ENCODE assay signal across 9 cellular contexts in the genomic region with DNA sequence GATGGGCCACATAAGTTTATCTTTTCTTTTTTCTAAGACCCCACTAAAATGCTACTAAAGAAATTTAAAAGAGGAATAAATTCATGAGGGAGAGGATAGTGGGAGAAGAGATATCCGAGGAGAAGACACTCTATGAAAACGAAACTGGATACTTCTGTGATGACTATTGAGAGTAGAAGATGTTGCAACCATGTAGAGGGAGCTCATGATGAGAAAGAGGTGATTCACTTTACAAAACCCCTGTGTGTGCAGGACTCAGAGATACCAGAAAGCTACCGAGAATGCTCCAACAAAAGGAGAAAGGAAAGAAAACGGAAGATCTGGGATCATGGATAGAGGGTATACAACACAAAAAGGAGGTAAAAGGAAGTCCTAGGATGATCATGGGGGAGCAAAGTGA. TPM values are rescaled to one million over a fixed set of nuclear protein-coding genes. Genes with fewer than 3 reads are reported as not detected.
DNase-seq lines count a peak whose midpoint lies in the region; ATAC-seq and TF ChIP-seq lines count a peak whose summit lies in the region.
"Had no signal": no experiment of that assay in that cellular context is flagged by ENCODE, and none has a peak within 500 bp of the region (broad histone marks: within the 10 kb centered on the region; RNA-seq: fewer than 3 reads in every experiment).

No MANE protein-coding gene starts in this region.

- no peaks in the 10 kb centered on the region for H3K36me3 Mint-ChIP-seq in activated T-helper 17 cell treated with anti-CD3 and anti-CD28 coated beads, Interleukin-2, amount 50 U/mL, for 72 hours (ENCODE audit: low read depth)
- H3K36me3 Mint-ChIP-seq in endodermal cell (ENCODE audit: low read depth): no peaks in the 10 kb centered on the region

- H3K27ac Mint-ChIP-seq in activated T-helper 17 cell treated with anti-CD3 and anti-CD28 coated beads, Interleukin-2, amount 50 U/mL, for 72 hours: no peak overlapping the region
- H3K27ac Mint-ChIP-seq in endodermal cell: no peak overlapping the region

- H3K36me3 ChIP-seq in BJ (ENCODE audit: control insufficient read depth, insufficient read depth, low read length) (0 out of 2 replicates have a peak, but pooled peaks cover 1% of the 10 kb centered on the region), KMS-11 (ENCODE audit: insufficient read depth) (no peaks in the 10 kb centered on the region), liver (ENCODE audit: control insufficient read depth in 4 of 4, insufficient read depth in 3 of 4, low read depth in 1 of 4, low read length in 3 of 4) (no peaks in the 10 kb centered on the region), endodermal cell (ENCODE audit: control insufficient read depth, insufficient read depth, low read length) (no peaks in the 10 kb centered on the region)

- no peaks in the 10 kb centered on the region for H3K79me2 ChIP-seq in KMS-11 (ENCODE audit: insufficient read depth, low read depth)

- H3K4me3 Mint-ChIP-seq in activated T-helper 17 cell treated with anti-CD3 and anti-CD28 coated beads, Interleukin-2, amount 50 U/mL, for 72 hours: no peak overlapping the region
- no peak overlapping the region for H3K4me3 Mint-ChIP-seq in endodermal cell

- peak overlapping the region; percentile 17; the same call in 1 of the 2 replicates for H2AFZ ChIP-seq in KMS-11 (ENCODE audit: low read depth)

- peak; percentile 20 to 40 for TF ChIP-seq RAD21 in liver (IDR thresholded peaks at IDR 0.05)

- no peaks in the 10 kb centered on the region for H3K27me3 ChIP-seq in BJ (ENCODE audit: control insufficient read depth, insufficient read depth, low read length)
- H3K27me3 ChIP-seq in KMS-11 (ENCODE audit: insufficient read depth, low read depth): no peaks in the 10 kb centered on the region
- no peaks in the 10 kb centered on the region for H3K27me3 ChIP-seq in liver (ENCODE audit: control insufficient read depth in 4 of 4, insufficient read depth in 4 of 4, low read length in 3 of 4)
- H3K27me3 ChIP-seq in endodermal cell (ENCODE audit: control insufficient read depth, insufficient read depth, low read length, poor library complexity, severe bottlenecking): no peaks in the 10 kb centered on the region

- peak overlapping the region; percentile 79 for H3K4me2 ChIP-seq in KMS-11

- CTCF ChIA-PET in BJ (lab: Yijun Ruan, JAX): interaction anchor here (0.9 to 1.7 kb wide), 5 partner anchors 28 to 182 kb away, joined by 3 to 4 read pairs (median 3); no protein-coding TSS in a partner anchor

- ATAC-seq in activated T-helper 17 cell treated with anti-CD3 and anti-CD28 coated beads, Interleukin-2, amount 50 U/mL, for 72 hours (replicated peaks): peak; percentile 35
- no peak for ATAC-seq in HG03571 (IDR thresholded peaks at IDR 0.05; ENCODE audit: unreplicated experiment)

- H3K27me3 Mint-ChIP-seq in activated T-helper 17 cell treated with anti-CD3 and anti-CD28 coated beads, Interleukin-2, amount 50 U/mL, for 72 hours: no peaks in the 10 kb centered on the region
- no peaks in the 10 kb centered on the region for H3K27me3 Mint-ChIP-seq in endodermal cell (ENCODE audit: insufficient read depth)

- H3K27ac ChIP-seq in KMS-11: peak overlapping the region; percentile 42; the same call in 1 of the 2 replicates
- peak overlapping the region; percentile 62 to 68 for H3K27ac ChIP-seq in liver (ENCODE audit: low read depth in 1 of 2, low read length in 2 of 2)
- no peak overlapping the region for H3K27ac ChIP-seq in endodermal cell (ENCODE audit: low read depth, low read length)

- DNase-seq in BJ (ENCODE audit: low read depth) (peak; percentile 77), hypothalamus (lab: John Stamatoyannopoulos, UW) (no peak), endodermal cell (no peak)
- no peak for DNase-seq in activated naive CD4-positive, alpha-beta T cell (lab: John Stamatoyannopoulos, UW)

- H3K4me1 ChIP-seq in KMS-11 (ENCODE audit: low read depth, poor library complexity, severe bottlenecking) (peaks cover 48% of the 10 kb centered on the region), liver (ENCODE audit: control insufficient read depth in 4 of 4, insufficient read depth in 4 of 4, low read length in 3 of 4) (peaks cover 1 to 4% (median 3%) of the 10 kb centered on the region in 4 donors), endodermal cell (ENCODE audit: control insufficient read depth, insufficient read depth, low read length) (no peaks in the 10 kb centered on the region)

- H3K9ac ChIP-seq in KMS-11: no peak overlapping the region
- H3K9ac ChIP-seq in liver (ENCODE audit: low read depth in 1 of 2, low read length in 2 of 2): peak overlapping the region; percentile 32 to 37
- H3K9ac ChIP-seq in endodermal cell (ENCODE audit: extremely low read depth, low read length, poor library complexity, severe bottlenecking): no peak overlapping the region

- 29% methylated on average over 4 of the region's 4 CpGs for WGBS in liver
- 95% methylated on average over 4 of the region's 4 CpGs for WGBS in endodermal cell (ENCODE audit: insufficient coverage in 1 of 2, insufficient read length in 1 of 2), 2 experiments

- H3K4me1 Mint-ChIP-seq in activated T-helper 17 cell treated with anti-CD3 and anti-CD28 coated beads, Interleukin-2, amount 50 U/mL, for 72 hours: no peaks in the 10 kb centered on the region
- H3K4me1 Mint-ChIP-seq in endodermal cell: peaks cover 6% of the 10 kb centered on the region

- POLR2A ChIA-PET in BJ (lab: Charles Lee): interaction anchor here (0.6 to 1.1 kb wide), 4 partner anchors 33 to 129 kb away, joined by 3 to 6 read pairs (median 4); no protein-coding TSS in a partner anchor

- no peak for TF ChIP-seq CTCF in BJ (IDR thresholded peaks at IDR 0.05; ENCODE audit: insufficient read depth, low read depth, low read length)
- TF ChIP-seq CTCF in KMS-11 (conservative IDR thresholded peaks at IDR 0.05; ENCODE audit: low read depth, low read length): no peak
- no peak for TF ChIP-seq CTCF in liver (IDR thresholded peaks at IDR 0.05; ENCODE audit: low read depth, low read length, missing input control)
- no peak for TF ChIP-seq CTCF in endodermal cell (conservative IDR thresholded peaks at IDR 0.05)

- no peaks in the 10 kb centered on the region for H3K9me3 Mint-ChIP-seq in activated T-helper 17 cell treated with anti-CD3 and anti-CD28 coated beads, Interleukin-2, amount 50 U/mL, for 72 hours
- H3K9me3 Mint-ChIP-seq in endodermal cell: no peaks in the 10 kb centered on the region

- no peaks in the 10 kb centered on the region for H3K9me3 ChIP-seq in liver (ENCODE audit: control insufficient read depth in 4 of 4, low read length in 3 of 4)
- no peaks in the 10 kb centered on the region for H3K9me3 ChIP-seq in endodermal cell (ENCODE audit: control insufficient read depth, low read length)

- H4K20me1 ChIP-seq in KMS-11 (ENCODE audit: insufficient read depth): no peaks in the 10 kb centered on the region

- H3K4me3 ChIP-seq in BJ (ENCODE audit: low read depth, low read length) (peak overlapping the region; percentile 20), KMS-11 (IDR thresholded peaks at IDR 0.05; ENCODE audit: insufficient read depth, low read depth, low read length) (peak overlapping the region; percentile 69), liver (ENCODE audit: low read depth in 1 of 3, low read length in 3 of 3) (peak overlapping the region in 1 of 3 donors; percentile 20), endodermal cell (ENCODE audit: low read length) (no peak overlapping the region)

TF ChIP-seq in liver, 16 proteins besides CTCF, POLR2A, EP300 and RAD21 (continues in another document):
- TF ChIP-seq ZBTB33 (IDR thresholded peaks at IDR 0.05): no peak
- peak; percentile 14 for TF ChIP-seq SP1 (IDR thresholded peaks at IDR 0.05)
- TF ChIP-seq, protein P1, sequence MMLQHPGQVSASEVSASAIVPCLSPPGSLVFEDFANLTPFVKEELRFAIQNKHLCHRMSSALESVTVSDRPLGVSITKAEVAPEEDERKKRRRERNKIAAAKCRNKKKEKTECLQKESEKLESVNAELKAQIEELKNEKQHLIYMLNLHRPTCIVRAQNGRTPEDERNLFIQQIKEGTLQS (IDR thresholded peaks at IDR 0.05): peak; percentile 59
- TF ChIP-seq HNF4G (IDR thresholded peaks at IDR 0.05): no peak
- TF ChIP-seq JUND (IDR thresholded peaks at IDR 0.05): peak; percentile 42 to 75
- TF ChIP-seq NR2F2 (IDR thresholded peaks at IDR 0.05): no peak
- TF ChIP-seq FOXA1 (IDR thresholded peaks at IDR 0.05): no peak
- TF ChIP-seq HNF4A (conservative IDR thresholded peaks at IDR 0.05): no peak

RNA-seq across cellular contexts. Expression of gene SLC38A11, which starts 34.9 kb away (rescaled TPM):
- polyA plus RNA-seq in BJ (2011; rRNA removed): 59.2 and 89.4 TPM in 2 replicates
- 36.9 and 39.2 TPM in 2 replicates for polyA minus RNA-seq in BJ (2011; rRNA and poly(A)+ RNA removed)
- not detected for total RNA-seq in activated T-helper 17 cell treated with anti-CD3 and anti-CD28 coated beads, Interleukin-2, amount 50 U/mL, for 72 hours
- 1 to 10 TPM; 1.7 to 2.9 TPM for total RNA-seq in liver
- polyA plus RNA-seq in liver: 1 to 10 TPM in 1 of 2 donors, under 1 TPM in 1; 0.54 to 3.3 TPM
- not detected for total RNA-seq in endodermal cell
- not detected for polyA plus RNA-seq in endodermal cell (2013, experiment 1 of 2)
- not detected for polyA plus RNA-seq in endodermal cell (2013, experiment 2 of 2)
- total RNA-seq: lung microvascular endothelial cell had no signal

Comparison
In these comparisons a context has a peak if more than half of its experiments do, and no peak if none do; other contexts are left out.
1. H3K9ac ChIP-seq: peak in liver (2 of 2); none in KMS-11 (single experiment) and endodermal cell (single experiment).